21 cellular contexts compared by ENCODE assay signal in genomic region chr6:165404703-165405102, GRCh38.
A peak's percentile ranks its signal among the peaks of the same experiment; 100 is the strongest.
DNase-seq lines count a peak whose midpoint lies in the region; ATAC-seq and TF ChIP-seq lines count a peak whose summit lies in the region.
"Had no signal": no experiment of that assay in that cellular context is flagged by ENCODE, and none has a peak within 500 bp of the region (broad histone marks: within the 10 kb centered on the region; RNA-seq: fewer than 3 reads in every experiment).

No MANE protein-coding gene starts in this region.

- in situ Hi-C loops in IMR-90 (cut with MboI; ENCODE audit: low sequenced_read_pairs) (no loop called here), astrocyte of the spinal cord (cut with HindIII; ENCODE audit: low sequenced_read_pairs) (no loop called here)

- H3K4me1 Mint-ChIP-seq in T-helper 2 cell treated with Interferon-gamma antibody and Interleukin-4, amounts not matched to agents 5 μg/mL and 100 μg/mL, for 36 hours (ENCODE audit: low read depth), result no peaks in the 10 kb centered on the region
- H3K4me1 Mint-ChIP-seq: CD14-positive monocyte had no signal

- no peak overlapping the region for H3K4me3 Mint-ChIP-seq in T-helper 2 cell treated with Interferon-gamma antibody and Interleukin-4, amounts not matched to agents 5 μg/mL and 100 μg/mL, for 36 hours
- H3K4me3 Mint-ChIP-seq: CD14-positive monocyte, HFFc6 had no signal

- TF ChIP-seq POLR2A in IMR-90 (IDR thresholded peaks at IDR 0.05; ENCODE audit: low read depth, low read length), result no peak
- no peak for TF ChIP-seq POLR2A in erythroblast (IDR thresholded peaks at IDR 0.05; ENCODE audit: low read length)

- H3K4ac ChIP-seq in IMR-90 (ENCODE audit: low read depth, low read length), result no peak overlapping the region

- H3K9me3 Mint-ChIP-seq in T-helper 2 cell treated with Interferon-gamma antibody and Interleukin-4, amounts not matched to agents 5 μg/mL and 100 μg/mL, for 36 hours, result no peaks in the 10 kb centered on the region

- BruUV-seq in IMR-90 (replicated peaks; lab: Mats Ljungman, UMichigan), result no TSS peak

- POLR2A ChIA-PET in IMR-90 (lab: Charles Lee; ENCODE audit: unreplicated experiment), result no interaction called here

- dilution Hi-C loops in IMR-90 (cut with HindIII; ENCODE audit: low sequenced_read_pairs, unreplicated experiment), result no loop called here

- ATAC-seq in IMR-90 (ENCODE audit: low read depth), result peak; percentile 70
- ATAC-seq: Panc1 had no signal

- no peaks in the 10 kb centered on the region for H3K27me3 Mint-ChIP-seq in T-helper 2 cell treated with Interferon-gamma antibody and Interleukin-4, amounts not matched to agents 5 μg/mL and 100 μg/mL, for 36 hours (ENCODE audit: low read depth)

- no peaks in the 10 kb centered on the region for H4K20me1 ChIP-seq in IMR-90 (ENCODE audit: insufficient read depth, low read length)

- intact Hi-C loops in IMR-90 (cut with micrococcal nuclease), result no loop called here

- WGBS in IMR-90 (ENCODE audit: extremely low coverage in 2 of 2, insufficient read length in 1 of 2), 2 experiments, result 0% methylated on average over 1 of the region's 2 CpGs; no CpG with 5 or more reads in 1 of the 2 experiments

- H3K56ac ChIP-seq in IMR-90 (ENCODE audit: extremely low read depth, insufficient read depth, low read length), result no peak overlapping the region

- H3K9me3 ChIP-seq in IMR-90 (ENCODE audit: control insufficient read depth, insufficient read depth, low read length), result no peaks in the 10 kb centered on the region

- H3K4me3 ChIP-seq in IMR-90 (ENCODE audit: insufficient read depth, low read depth, low read length), result no peak overlapping the region
- H3K4me3 ChIP-seq in astrocyte of the spinal cord (ENCODE audit: low read depth, low read length), result no peak overlapping the region
- H3K4me3 ChIP-seq in fibroblast of villous mesenchyme (ENCODE audit: low read depth, low read length), result no peak overlapping the region
- H3K4me3 ChIP-seq: SJCRH30 had no signal

- no peak overlapping the region for H3K9ac ChIP-seq in IMR-90 (ENCODE audit: low read depth, low read length)

- no peak overlapping the region for H3K27ac ChIP-seq in IMR-90 (ENCODE audit: insufficient read depth, low read length)
- H3K27ac ChIP-seq: HL-60, SJCRH30 had no signal

- no peak overlapping the region for H4K8ac ChIP-seq in IMR-90 (ENCODE audit: low read depth in 2 of 2, low read length in 2 of 2)

- H2BK120ac ChIP-seq in IMR-90 (ENCODE audit: low read depth, low read length), result no peak overlapping the region

- H2BK20ac ChIP-seq in IMR-90 (ENCODE audit: low read depth, low read length), result no peak overlapping the region

- no peak overlapping the region for H3K18ac ChIP-seq in IMR-90 (ENCODE audit: low read depth, low read length)

- H3K27me3 ChIP-seq in IMR-90 (ENCODE audit: control insufficient read depth, insufficient read depth, low read length), result no peaks in the 10 kb centered on the region
- H3K27me3 ChIP-seq: SJCRH30 had no signal

- CTCF ChIA-PET in IMR-90 (lab: Yijun Ruan, JAX), result interaction anchor here (1.0 kb wide), 1 partner anchor 27 kb away, joined by 4 read pairs; no protein-coding TSS in a partner anchor

- H3K36me3 Mint-ChIP-seq in T-helper 2 cell treated with Interferon-gamma antibody and Interleukin-4, amounts not matched to agents 5 μg/mL and 100 μg/mL, for 36 hours (ENCODE audit: low read depth), result no peaks in the 10 kb centered on the region
- H3K36me3 Mint-ChIP-seq: CD14-positive monocyte had no signal

- TF ChIP-seq CTCF in IMR-90 (conservative IDR thresholded peaks at IDR 0.05; ENCODE audit: low read depth, low read length), result no peak
- no peak for TF ChIP-seq CTCF in astrocyte of the spinal cord (IDR thresholded peaks at IDR 0.05; ENCODE audit: low read depth, low read length)
- no peak for TF ChIP-seq CTCF in fibroblast of villous mesenchyme (IDR thresholded peaks at IDR 0.05; ENCODE audit: insufficient read depth, low read depth, low read length)

- no peak overlapping the region for H2AK9ac ChIP-seq in IMR-90 (replicated peaks; ENCODE audit: low read depth, low read length, poor library complexity)

- 0 out of 2 replicates have a peak, but pooled peaks cover 1% of the 10 kb centered on the region for H3K36me3 ChIP-seq in IMR-90 (ENCODE audit: control insufficient read depth, insufficient read depth, low read length)

- no peak overlapping the region for H3K14ac ChIP-seq in IMR-90 (replicated peaks; ENCODE audit: low read depth, low read length)

- no peak overlapping the region for H2AFZ ChIP-seq in IMR-90 (replicated peaks; ENCODE audit: low read length, poor library complexity)

- no peak for TF ChIP-seq RAD21 in IMR-90 (IDR thresholded peaks at IDR 0.05; ENCODE audit: low read length)

- H3K23ac ChIP-seq in IMR-90 (ENCODE audit: low read depth, low read length), result no peak overlapping the region

- no peak overlapping the region for H2BK5ac ChIP-seq in IMR-90 (ENCODE audit: low read depth, low read length, poor library complexity, severe bottlenecking)

- H3K4me1 ChIP-seq in IMR-90 (ENCODE audit: control insufficient read depth, insufficient read depth, low read length), result no peaks in the 10 kb centered on the region
- H3K4me1 ChIP-seq: SJCRH30 had no signal

- H4K91ac ChIP-seq in IMR-90 (ENCODE audit: insufficient read depth, low read depth, low read length), result no peak overlapping the region

- H3K9me1 ChIP-seq in IMR-90 (ENCODE audit: insufficient read depth, low read length), result no peaks in the 10 kb centered on the region; the same call in 1 of the 2 replicates

- no peak overlapping the region for H4K5ac ChIP-seq in IMR-90 (ENCODE audit: low read depth, low read length)

- DNase-seq in IMR-90, result peak; percentile 5
- peak; percentile 2 for DNase-seq in astrocyte of the spinal cord (ENCODE audit: low read depth, low spot score)
- DNase-seq in fibroblast of villous mesenchyme (ENCODE audit: low read depth), result peak; percentile 65
- no peak for DNase-seq in erythroblast (lab: John Stamatoyannopoulos, UW)
- DNase-seq in COLO829 (ENCODE audit: low spot score), result no peak
- DNase-seq in T-helper 2 cell treated with Interferon-gamma antibody and Interleukin-4, amounts not matched to agents 5 μg/mL and 100 μg/mL, for 36 hours (ENCODE audit: low spot score), result no peak
- no peak for DNase-seq in glomerular visceral epithelial cell (ENCODE audit: extremely low spot score)
- DNase-seq: ACHN, AML-193, DND-41, HFFc6, Karpas-422, NCI-H1105, NCI-H2081, NCI-H2171 treated with DMSO at 0.1 percent for 48 hours, NCI-H446, NCI-H526 treated with DMSO at 0.1 percent for 48 hours, SJCRH30 had no signal

- no peak overlapping the region for H3K4me2 ChIP-seq in IMR-90 (ENCODE audit: low read depth, low read length)

- H2AK5ac ChIP-seq in IMR-90 (ENCODE audit: low read depth, low read length), result no peak overlapping the region

- no peak overlapping the region for H3K27ac Mint-ChIP-seq in T-helper 2 cell treated with Interferon-gamma antibody and Interleukin-4, amounts not matched to agents 5 μg/mL and 100 μg/mL, for 36 hours
- H3K27ac Mint-ChIP-seq: CD14-positive monocyte, HFFc6 had no signal

- no peaks in the 10 kb centered on the region; a peak in 1 of 4 replicates for H3K79me1 ChIP-seq in IMR-90 (ENCODE audit: low read depth in 1 of 2, low read length in 2 of 2)

- no peak overlapping the region for H2BK15ac ChIP-seq in IMR-90 (ENCODE audit: low read depth, low read length)

TF ChIP-seq in IMR-90, 13 proteins besides CTCF, POLR2A, EP300 and RAD21:
- TF ChIP-seq, protein P1, sequence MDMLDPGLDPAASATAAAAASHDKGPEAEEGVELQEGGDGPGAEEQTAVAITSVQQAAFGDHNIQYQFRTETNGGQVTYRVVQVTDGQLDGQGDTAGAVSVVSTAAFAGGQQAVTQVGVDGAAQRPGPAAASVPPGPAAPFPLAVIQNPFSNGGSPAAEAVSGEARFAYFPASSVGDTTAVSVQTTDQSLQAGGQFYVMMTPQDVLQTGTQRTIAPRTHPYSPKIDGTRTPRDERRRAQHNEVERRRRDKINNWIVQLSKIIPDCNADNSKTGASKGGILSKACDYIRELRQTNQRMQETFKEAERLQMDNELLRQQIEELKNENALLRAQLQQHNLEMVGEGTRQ (IDR thresholded peaks at IDR 0.05; ENCODE audit: low read depth, low read length), result no peak
- TF ChIP-seq ELK1 (IDR thresholded peaks at IDR 0.05; ENCODE audit: borderline replicate concordance, low read depth, low read length), result no peak
- no peak for TF ChIP-seq MAZ (IDR thresholded peaks at IDR 0.05; ENCODE audit: borderline replicate concordance, low read depth, low read length)
- TF ChIP-seq RFX5 (IDR thresholded peaks at IDR 0.05; ENCODE audit: low read depth, low read length), result no peak
- TF ChIP-seq BHLHE40 (IDR thresholded peaks at IDR 0.05; ENCODE audit: low read depth, low read length), result no peak

Comparison
In these comparisons a context has a peak if more than half of its experiments do, and no peak if none do; other contexts are left out.
1. DNase-seq: peak in IMR-90 (single experiment), astrocyte of the spinal cord (single experiment) and fibroblast of villous mesenchyme (single experiment); none in erythroblast (0 of 2), COLO829 (single experiment), T-helper 2 cell treated with Interferon-gamma antibody and Interleukin-4, amounts not matched to agents 5 μg/mL and 100 μg/mL, for 36 hours (single experiment) and glomerular visceral epithelial cell (single experiment).